In genomic region chr18:44715245-44715644, GRCh38 we compare ENCODE assay signal across 12 cellular contexts. TPM values are rescaled to one million over a fixed set of nuclear protein-coding genes. Genes with fewer than 3 reads are reported as not detected.
DNase-seq lines count a peak whose midpoint lies in the region; ATAC-seq and TF ChIP-seq lines count a peak whose summit lies in the region.
"Had no signal": no experiment of that assay in that cellular context is flagged by ENCODE, and none has a peak within 500 bp of the region (broad histone marks: within the 10 kb centered on the region; RNA-seq: fewer than 3 reads in every experiment).

No MANE protein-coding gene starts in this region.

- TF ChIP-seq CTCF in esophagus muscularis mucosa (IDR thresholded peaks at IDR 0.05) = no peak

- TF ChIP-seq EP300 in esophagus muscularis mucosa (IDR thresholded peaks at IDR 0.05) = no peak

- no peak for TF ChIP-seq POLR2A in esophagus muscularis mucosa (IDR thresholded peaks at IDR 0.05; ENCODE audit: low read depth)

- H3K36me3 ChIP-seq in esophagus muscularis mucosa (peaks cover 0 to 15% (median 2%) of the 10 kb centered on the region in 4 donors), muscle layer of colon (ENCODE audit: insufficient read depth, low read length) (peaks cover 15% of the 10 kb centered on the region)
- H3K36me3 ChIP-seq: cardiac muscle cell had no signal

- H3K9me3 ChIP-seq in esophagus muscularis mucosa (no peaks in the 10 kb centered on the region), muscle layer of colon (ENCODE audit: low read length) (no peaks in the 10 kb centered on the region)

- H3K9ac ChIP-seq in muscle layer of colon (ENCODE audit: low read length) = peak overlapping the region; percentile 58

- CTCF ChIA-PET in HEK293T (lab: Yijun Ruan, JAX) = no interaction called here

- POLR2A ChIA-PET in HEK293T (lab: Yijun Ruan, JAX) = no interaction called here

- H3K4me3 ChIP-seq in esophagus muscularis mucosa (peak overlapping the region in 1 of 4 donors; percentile 14), muscle layer of colon (ENCODE audit: low read depth in 1 of 2, low read length in 2 of 2) (no peak overlapping the region)
- H3K4me3 ChIP-seq: cardiac muscle cell had no signal

- DNase-seq in A172 (ENCODE audit: low spot score) (peak; percentile 28), M059J (ENCODE audit: low read depth) (peak; percentile 91), esophagus muscularis mucosa (ENCODE audit: extremely low spot score) (no peak), HEK293T (ENCODE audit: extremely low spot score) (no peak), DMS153 (lab: John Stamatoyannopoulos, UW) (no peak)
- DNase-seq: activated CD4-positive, CD25-positive, alpha-beta regulatory T cell; stimulated activated CD8-positive, alpha-beta memory T cell treated with anti-CD3 and anti-CD28 coated beads, Interleukin-4, amount 100 ng/mL, for 48 hours had no signal

- H3K27me3 ChIP-seq in esophagus muscularis mucosa (no peaks in the 10 kb centered on the region), muscle layer of colon (ENCODE audit: control insufficient read depth in 1 of 2, insufficient read depth in 2 of 2, low read length in 2 of 2) (no peaks in the 10 kb centered on the region)
- H3K27me3 ChIP-seq: cardiac muscle cell had no signal

- ATAC-seq in GM21717 (IDR thresholded peaks at IDR 0.05; ENCODE audit: unreplicated experiment) = no peak
- no peak for ATAC-seq in GM18520 (IDR thresholded peaks at IDR 0.05; ENCODE audit: unreplicated experiment)
- ATAC-seq: natural killer cell treated with Interleukin-12 subunit alpha and Interleukin-12 subunit beta and Interleukin-15 and Interleukin-18, amount 100 ng/mL, for 72 hours had no signal

- intact Hi-C loops in esophagus muscularis mucosa (cut with DNase I) = no loop called here

- whole genome bisulfite sequencing in esophagus muscularis mucosa = 64% methylated on average over 6 of the region's 7 CpGs

- peak overlapping the region; percentile 78 to 84 (median 82) for H3K27ac ChIP-seq in esophagus muscularis mucosa (replicated peaks in 1 of 4)
- H3K27ac ChIP-seq in muscle layer of colon (ENCODE audit: low read depth, low read length) = peak overlapping the region; percentile 88
- H3K27ac ChIP-seq: cardiac muscle cell had no signal

- peaks cover 12 to 58% (median 48%) of the 10 kb centered on the region in 4 donors for H3K4me1 ChIP-seq in esophagus muscularis mucosa
- H3K4me1 ChIP-seq in muscle layer of colon (ENCODE audit: insufficient read depth, low read length) = peaks cover 52% of the 10 kb centered on the region

TF ChIP-seq in HEK293T, 16 proteins besides CTCF, POLR2A, EP300 and RAD21:
- TF ChIP-seq HDGF (IDR thresholded peaks at IDR 0.05; ENCODE audit: borderline replicate concordance) (no peak), L3MBTL2 (conservative IDR thresholded peaks at IDR 0.05) (no peak), FOXK2 (IDR thresholded peaks at IDR 0.05) (no peak), FOXA1 (IDR thresholded peaks at IDR 0.05) (no peak), ELF4 (IDR thresholded peaks at IDR 0.05) (no peak), PKNOX1 (IDR thresholded peaks at IDR 0.05) (no peak), ARNT (IDR thresholded peaks at IDR 0.05) (no peak), BHLHE40 (IDR thresholded peaks at IDR 0.05; ENCODE audit: borderline replicate concordance) (no peak), TARDBP (IDR thresholded peaks at IDR 0.05) (no peak), ZNF384 (IDR thresholded peaks at IDR 0.05) (no peak), CTBP1 (IDR thresholded peaks at IDR 0.05; ENCODE audit: borderline replicate concordance) (no peak), LEF1 (IDR thresholded peaks at IDR 0.05; ENCODE audit: borderline replicate concordance) (no peak)

RNA-seq across cellular contexts. Expression of gene SETBP1, which starts 34.6 kb away (rescaled TPM):
- total RNA-seq in A172 (2014; rRNA removed; shearing (Covaris generic)) = 0.10 and 0.14 TPM in 2 replicates
- 1.9 and 4.1 TPM in 2 replicates for total RNA-seq in M059J (2014; rRNA removed; shearing (Covaris generic))
- total RNA-seq in esophagus muscularis mucosa = 10 to 100 TPM; 40.9 to 86.5 (median 65.1) TPM

Comparison
In these comparisons a context has a peak if more than half of its experiments do, and no peak if none do; other contexts are left out.
1. DNase-seq: peak in A172 (single experiment) and M059J (single experiment); none in esophagus muscularis mucosa (single experiment), HEK293T (single experiment) and DMS153 (single experiment).